17 cellular contexts compared by ENCODE assay signal in the genomic region with DNA sequence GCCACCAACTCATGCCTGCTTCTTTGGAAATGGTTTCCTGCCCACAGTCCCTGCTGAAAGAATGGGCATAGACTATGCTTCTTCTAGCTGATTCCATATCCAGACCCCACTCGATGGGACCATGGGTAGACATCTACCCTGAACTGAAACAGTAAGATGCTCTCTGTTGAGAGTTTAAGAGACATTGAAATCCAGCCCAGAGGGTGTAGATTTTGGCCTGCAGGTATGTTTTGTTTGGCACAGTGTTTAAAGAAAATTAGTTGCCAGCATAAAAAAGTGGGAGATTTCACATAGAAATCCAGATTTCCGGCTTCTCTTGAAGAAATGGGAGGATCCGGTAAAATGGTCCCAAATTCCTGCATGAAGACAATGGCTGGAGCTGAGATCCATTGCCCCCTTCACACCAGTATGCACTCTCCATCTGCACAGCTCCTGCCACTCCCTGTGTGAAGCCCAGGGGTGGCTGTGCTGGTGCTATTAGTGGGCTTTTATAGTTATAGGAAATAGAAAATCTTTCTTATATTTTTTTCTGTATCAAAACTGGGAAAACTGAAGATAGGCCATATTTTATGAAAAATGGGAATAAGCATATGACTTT.
DNase-seq lines count a peak whose midpoint lies in the region; ATAC-seq, FAIRE-seq and TF ChIP-seq lines count a peak whose summit lies in the region.
"Had no signal": no experiment of that assay in that cellular context is flagged by ENCODE, and none has a peak within 500 bp of the region (broad histone marks: within the 10 kb centered on the region; RNA-seq: fewer than 3 reads in every experiment).

No MANE protein-coding gene starts in this region.

- intact Hi-C loops in heart right ventricle (cut with DNase I) (no loop called here), left ventricle myocardium inferior (cut with micrococcal nuclease) (no loop called here), pancreas (cut with DNase I) (no loop called here), CD14-positive monocyte (cut with micrococcal nuclease) (no loop called here)

- WGBS in heart right ventricle, 2 donors = 72 to 78% methylated on average over 3 of the region's 3 CpGs
- 26 to 30% methylated on average over 3 of the region's 3 CpGs for WGBS in pancreas, 2 donors

- DNase-seq in heart right ventricle (no peak), left ventricle myocardium inferior (no peak), pancreas (no peak), NCI-H1105 treated with DMSO at 0.1 percent for 48 hours (lab: John Stamatoyannopoulos, UW) (no peak), NCI-H146 (lab: John Stamatoyannopoulos, UW) (no peak), CD14-positive monocyte (ENCODE audit: low spot score) (no peak)
- DNase-seq: C1 segment of cervical spinal cord, EL, KBM-7, NCI-H1417, NCI-H2029 treated with DMSO at 0.1 percent for 48 hours, NCI-H510A treated with DMSO at 0.1 percent for 48 hours, PC-9 had no signal

- H3K9me3 ChIP-seq in heart right ventricle (no peaks in the 10 kb centered on the region), left ventricle myocardium inferior (replicated peaks) (no peaks in the 10 kb centered on the region), KOPT-K1 (ENCODE audit: insufficient read depth, low read length, poor library complexity, severe bottlenecking) (no peaks in the 10 kb centered on the region), pancreas (no peaks in the 10 kb centered on the region)

- H3K4me3 ChIP-seq in heart right ventricle (no peak overlapping the region), left ventricle myocardium inferior (no peak overlapping the region), pancreas (no peak overlapping the region)
- H3K4me3 ChIP-seq: PC-9, SK-N-MC had no signal

- H3K27ac Mint-ChIP-seq in CD14-positive monocyte = no peak overlapping the region

- H3K27me3 Mint-ChIP-seq in CD14-positive monocyte (ENCODE audit: low read depth in 3 of 3) = no peaks in the 10 kb centered on the region

- H3K4me1 ChIP-seq in heart right ventricle (peaks cover 0 to 38% (median 3%) of the 10 kb centered on the region in 9 donors), left ventricle myocardium inferior (peaks cover 6% of the 10 kb centered on the region), pancreas (peaks cover 29 to 45% (median 39%) of the 10 kb centered on the region in 3 donors)

- H3K9me3 Mint-ChIP-seq in CD14-positive monocyte = peaks cover 0 to 3% (median 0%) of the 10 kb centered on the region in 7 donors

- peaks cover 0 to 4% of the 10 kb centered on the region in 2 donors for H3K36me3 Mint-ChIP-seq in CD14-positive monocyte

- H3K36me3 ChIP-seq in heart right ventricle (no peaks in the 10 kb centered on the region), left ventricle myocardium inferior (no peaks in the 10 kb centered on the region), KOPT-K1 (ENCODE audit: insufficient read depth, low read length) (no peaks in the 10 kb centered on the region), pancreas (no peaks in the 10 kb centered on the region)

- H3K4me3 Mint-ChIP-seq in CD14-positive monocyte = no peak overlapping the region

- H3K27me3 ChIP-seq in heart right ventricle (no peaks in the 10 kb centered on the region), left ventricle myocardium inferior (ENCODE audit: low read depth) (no peaks in the 10 kb centered on the region), pancreas (no peaks in the 10 kb centered on the region)

- FAIRE-seq in pancreas (lab: Jason Lieb, UNC) = no peak

- TF ChIP-seq CTCF in heart right ventricle (IDR thresholded peaks at IDR 0.05) (no peak), left ventricle myocardium inferior (IDR thresholded peaks at IDR 0.05; ENCODE audit: borderline replicate concordance) (no peak), VCaP (conservative IDR thresholded peaks at IDR 0.05) (no peak), pancreas (IDR thresholded peaks at IDR 0.05) (no peak), CD14-positive monocyte (IDR thresholded peaks at IDR 0.05) (no peak)

- H3K4me1 Mint-ChIP-seq in CD14-positive monocyte = peaks cover 46% of the 10 kb centered on the region

- H3K27ac ChIP-seq in heart right ventricle (no peak overlapping the region), left ventricle myocardium inferior (replicated peaks) (no peak overlapping the region), KOPT-K1 (ENCODE audit: low read depth, low read length, poor library complexity, severe bottlenecking) (peak overlapping the region; percentile 55), VCaP (peak overlapping the region; percentile 76), pancreas (peak overlapping the region in 2 of 4 donors; percentile 56 to 77)
- H3K27ac ChIP-seq: PC-9, SK-N-MC had no signal

- ATAC-seq in heart right ventricle = peak in 5 of 8 donors; percentile 35 to 61 (median 42)
- ATAC-seq in pancreas = peak; percentile 16 to 55 (median 40)
- ATAC-seq: HCT116 had no signal

Comparison
In these comparisons a context has a peak if more than half of its experiments do, and no peak if none do; other contexts are left out.
1. H3K27ac ChIP-seq: peak in KOPT-K1 (single experiment) and VCaP (single experiment); none in heart right ventricle (0 of 10) and left ventricle myocardium inferior (single experiment).